Comparison of ENCODE assay signal across 17 cellular contexts in the genomic region with DNA sequence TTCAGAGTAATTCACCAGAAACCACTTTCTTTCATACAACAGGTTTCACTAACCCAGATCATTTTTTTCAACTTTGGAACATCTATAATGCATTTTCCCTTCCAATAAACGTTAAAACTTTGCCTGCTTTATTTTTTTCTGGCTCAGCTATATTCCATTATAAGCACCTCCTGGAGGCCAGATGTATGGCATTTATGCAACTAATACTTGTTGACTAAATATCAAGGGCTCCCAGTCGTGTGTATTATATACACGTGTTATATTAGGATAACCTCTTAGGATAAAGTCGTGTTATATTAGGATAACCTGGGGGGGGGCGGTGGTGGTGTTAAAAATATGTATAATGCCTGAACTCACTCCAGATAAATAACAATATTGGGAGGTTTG. TPM values are rescaled to one million over a fixed set of nuclear protein-coding genes. Genes with fewer than 3 reads are reported as not detected.
DNase-seq lines count a peak whose midpoint lies in the region; ATAC-seq, FAIRE-seq and TF ChIP-seq lines count a peak whose summit lies in the region.
"Had no signal": no experiment of that assay in that cellular context is flagged by ENCODE, and none has a peak within 500 bp of the region (broad histone marks: within the 10 kb centered on the region; RNA-seq: fewer than 3 reads in every experiment).

No MANE protein-coding gene starts in this region.

- intact Hi-C loops in MCF 10A (cut with micrococcal nuclease): loop anchor here (1.0 to 5.0 kb wide), 7 partner anchors 279 to 1635 kb away; no protein-coding TSS in a partner anchor
- intact Hi-C loops in breast epithelium (cut with DNase I; ENCODE audit: low total_unique reads): no loop called here
- intact Hi-C loops in sigmoid colon (cut with DNase I): loop anchor here (5.0 kb wide), 1 partner anchor 1624 kb away; no protein-coding TSS in a partner anchor

- WGBS in sigmoid colon, 2 donors: 54 to 65% methylated on average over 5 of the region's 5 CpGs

- DNase-seq in MCF 10A (ENCODE audit: unreplicated experiment) (no peak), breast epithelium (ENCODE audit: low spot score in 2 of 2) (no peak), astrocyte (ENCODE audit: low read depth) (no peak), keratinocyte (ENCODE audit: low read depth, low spot score) (no peak), hippocampal formation (lab: John Stamatoyannopoulos, UW) (no peak), sigmoid colon (no peak), activated gamma-delta T cell treated with Interleukin-2 at 50 U/mL for 16 hours (no peak)

- TF ChIP-seq POLR2A in breast epithelium (IDR thresholded peaks at IDR 0.05) (no peak), sigmoid colon (IDR thresholded peaks at IDR 0.05) (no peak)

- H3K4me3 ChIP-seq in breast epithelium (peak overlapping the region in 1 of 3 donors; percentile 40), astrocyte (ENCODE audit: insufficient read depth, low read depth, low read length) (no peak overlapping the region), keratinocyte (ENCODE audit: control insufficient read depth in 2 of 3, extremely low read depth in 1 of 3, insufficient read depth in 2 of 3, low read depth in 1 of 3, low read length in 3 of 3) (no peak overlapping the region), sigmoid colon (peak overlapping the region in 1 of 4 donors; percentile 11)
- H3K4me3 ChIP-seq: SJSA1, suprapubic skin had no signal

- H3K4me1 Mint-ChIP-seq in MCF 10A (ENCODE audit: insufficient read depth, unreplicated experiment) (peaks cover 16% of the 10 kb centered on the region), astrocyte (ENCODE audit: low read depth, unreplicated experiment) (no peaks in the 10 kb centered on the region)

- H3K4me3 Mint-ChIP-seq in MCF 10A (ENCODE audit: unreplicated experiment): peak overlapping the region; percentile 52
- no peak overlapping the region for H3K4me3 Mint-ChIP-seq in astrocyte (ENCODE audit: unreplicated experiment)

- H3K27me3 Mint-ChIP-seq in MCF 10A (ENCODE audit: insufficient read depth, unreplicated experiment) (no peaks in the 10 kb centered on the region), astrocyte (ENCODE audit: low read depth, unreplicated experiment) (peaks cover 16% of the 10 kb centered on the region)

- H3K27ac ChIP-seq in breast epithelium: no peak overlapping the region
- H3K27ac ChIP-seq in astrocyte (ENCODE audit: low read depth, low read length): no peak overlapping the region
- H3K27ac ChIP-seq in keratinocyte (ENCODE audit: control insufficient read depth, insufficient read depth, low read length): peak overlapping the region; percentile 86
- H3K27ac ChIP-seq in sigmoid colon: no peak overlapping the region
- H3K27ac ChIP-seq: C4-2B, esophagus muscularis mucosa, Peyer's patch, SJSA1, suprapubic skin, VCaP had no signal

- BruUV-seq in MCF 10A (replicated peaks; lab: Mats Ljungman, UMichigan): no TSS peak

- H3K4me1 ChIP-seq in breast epithelium (no peaks in the 10 kb centered on the region), astrocyte (ENCODE audit: insufficient read depth, low read length) (peaks cover 4% of the 10 kb centered on the region), keratinocyte (ENCODE audit: control insufficient read depth, extremely low read depth, insufficient read depth, low read length) (peaks cover 22% of the 10 kb centered on the region), sigmoid colon (peaks cover 0 to 3% (median 3%) of the 10 kb centered on the region in 4 donors)
- H3K4me1 ChIP-seq: Peyer's patch, SJSA1 had no signal

- FAIRE-seq in astrocyte (lab: Jason Lieb, UNC): no peak
- FAIRE-seq in keratinocyte (lab: Jason Lieb, UNC): no peak

- TF ChIP-seq CTCF in MCF 10A (IDR thresholded peaks at IDR 0.05; ENCODE audit: unreplicated experiment) (no peak), breast epithelium (IDR thresholded peaks at IDR 0.05) (no peak), astrocyte (IDR thresholded peaks at IDR 0.05; ENCODE audit: insufficient read depth, low read depth, low read length) (no peak), keratinocyte (optimal IDR thresholded peaks at IDR 0.05 in 1 of 3, IDR thresholded peaks at IDR 0.05 in 1 of 3, conservative IDR thresholded peaks at IDR 0.05 in 1 of 3; ENCODE audit: extremely low read depth in 1 of 3, insufficient read depth in 2 of 3, low read length in 3 of 3) (no peak), sigmoid colon (IDR thresholded peaks at IDR 0.05) (no peak)

- H3K36me3 ChIP-seq in breast epithelium (no peaks in the 10 kb centered on the region), astrocyte (ENCODE audit: insufficient read depth, low read length) (no peaks in the 10 kb centered on the region), keratinocyte (ENCODE audit: control insufficient read depth in 2 of 2, extremely low read depth in 1 of 2, insufficient read depth in 2 of 2, low read length in 2 of 2) (no peaks in the 10 kb centered on the region), sigmoid colon (no peaks in the 10 kb centered on the region)
- H3K36me3 ChIP-seq: esophagus muscularis mucosa, Peyer's patch, SJSA1, suprapubic skin had no signal

- H3K9ac ChIP-seq in astrocyte (ENCODE audit: low read length): no peak overlapping the region
- peak overlapping the region; percentile 39 for H3K9ac ChIP-seq in keratinocyte (ENCODE audit: control insufficient read depth, extremely low read depth, insufficient read depth, low read length)

- peak overlapping the region; percentile 76 for H3K4me2 ChIP-seq in astrocyte (ENCODE audit: low read length)
- H3K4me2 ChIP-seq in keratinocyte (ENCODE audit: control insufficient read depth, extremely low read depth, insufficient read depth, low read depth, low read length): peak overlapping the region; percentile 71

- H3K27ac Mint-ChIP-seq in MCF 10A (ENCODE audit: low read depth, unreplicated experiment) (peak overlapping the region; percentile 76), astrocyte (ENCODE audit: unreplicated experiment) (no peak overlapping the region)

- no peak for TF ChIP-seq EP300 in sigmoid colon (IDR thresholded peaks at IDR 0.05)

- H3K79me2 ChIP-seq in astrocyte (ENCODE audit: insufficient read depth, low read length): no peaks in the 10 kb centered on the region
- no peaks in the 10 kb centered on the region for H3K79me2 ChIP-seq in keratinocyte (ENCODE audit: control insufficient read depth, insufficient read depth, low read length)

- H2AFZ ChIP-seq in astrocyte (ENCODE audit: low read depth, low read length): no peak overlapping the region
- H2AFZ ChIP-seq in keratinocyte (ENCODE audit: control insufficient read depth, low read length): no peak overlapping the region

- H3K9me3 ChIP-seq in breast epithelium (no peaks in the 10 kb centered on the region), astrocyte (ENCODE audit: insufficient read depth, low read depth, low read length) (no peaks in the 10 kb centered on the region), keratinocyte (ENCODE audit: control insufficient read depth, low read depth, low read length) (no peaks in the 10 kb centered on the region), sigmoid colon (no peaks in the 10 kb centered on the region)
- H3K9me3 ChIP-seq: esophagus muscularis mucosa, Peyer's patch, SJSA1, suprapubic skin had no signal

- H3K9me1 ChIP-seq in keratinocyte (ENCODE audit: control insufficient read depth, extremely low read depth, insufficient read depth, low read length): no peaks in the 10 kb centered on the region

- dilution Hi-C loops in keratinocyte (cut with MboI; ENCODE audit: extremely low pct_ligation_motif_present, low sequenced_read_pairs): no loop called here

- CTCF ChIA-PET in MCF 10A (lab: Yijun Ruan, JAX): interaction anchor here (0.5 to 5.3 kb wide), 33 partner anchors 10 to 1804 kb away, joined by 3 to 47 read pairs (median 4); no protein-coding TSS in a partner anchor

- H3K27me3 ChIP-seq in breast epithelium: no peaks in the 10 kb centered on the region
- peaks cover 26% of the 10 kb centered on the region for H3K27me3 ChIP-seq in astrocyte (ENCODE audit: insufficient read depth, low read length)
- no peaks in the 10 kb centered on the region for H3K27me3 ChIP-seq in keratinocyte (ENCODE audit: control insufficient read depth, extremely low read depth, insufficient read depth, low read length)
- H3K27me3 ChIP-seq in sigmoid colon: peaks cover 0 to 10% (median 0%) of the 10 kb centered on the region in 3 donors
- H3K27me3 ChIP-seq: Peyer's patch, SJSA1 had no signal

- H4K20me1 ChIP-seq in astrocyte (ENCODE audit: insufficient read depth, low read length) (no peaks in the 10 kb centered on the region), keratinocyte (ENCODE audit: control insufficient read depth, extremely low read depth, insufficient read depth, low read length) (no peaks in the 10 kb centered on the region)

- no peaks in the 10 kb centered on the region for H3K9me3 Mint-ChIP-seq in MCF 10A (ENCODE audit: unreplicated experiment)
- no peaks in the 10 kb centered on the region for H3K9me3 Mint-ChIP-seq in astrocyte (ENCODE audit: unreplicated experiment)

- no peak for ATAC-seq in GM18873 (IDR thresholded peaks at IDR 0.05; ENCODE audit: low FRiP score, unreplicated experiment)

- H3K36me3 Mint-ChIP-seq in MCF 10A (ENCODE audit: insufficient read depth, unreplicated experiment) (no peaks in the 10 kb centered on the region), astrocyte (ENCODE audit: low read depth, unreplicated experiment) (no peaks in the 10 kb centered on the region)

- POLR2A ChIA-PET in MCF 10A (lab: Yijun Ruan, JAX): interaction anchor here (0.5 to 2.1 kb wide), 10 partner anchors 259 to 1634 kb away, joined by 3 to 14 read pairs (median 3); no protein-coding TSS in a partner anchor

RNA-seq across cellular contexts. Expression of gene OPN5, which starts 6.7 kb away (rescaled TPM):
- not detected in 2 replicates for total RNA-seq in MCF 10A (2022)
- not detected for total RNA-seq in breast epithelium
- total RNA-seq in astrocyte: not detected in 2 replicates
- polyA plus RNA-seq in keratinocyte: 0.04 TPM in 1 of 3 replicates, not detected in the others
- not detected for polyA plus RNA-seq in keratinocyte (2011; ENCODE audit: low read depth)
- not detected in 2 replicates for polyA plus RNA-seq in keratinocyte (2011; cell fraction: cytosol; rRNA removed)
- not detected in 2 replicates for polyA plus RNA-seq in keratinocyte (2011; cell fraction: nucleus; rRNA removed)
- not detected in 2 replicates for polyA plus RNA-seq in keratinocyte (2012; ENCODE audit: low replicate concordance)
- polyA minus RNA-seq in keratinocyte: 0.76 TPM in 1 of 3 replicates, not detected in the others
- not detected for polyA minus RNA-seq in keratinocyte (2011; cell fraction: cytosol; rRNA and poly(A)+ RNA removed)
- polyA minus RNA-seq in keratinocyte (2011; cell fraction: nucleus; rRNA and poly(A)+ RNA removed): not detected in 2 replicates
- not detected for total RNA-seq in sigmoid colon
- not detected for polyA plus RNA-seq in sigmoid colon
- total RNA-seq: esophagus muscularis mucosa, glomerular endothelial cell, left lobe of liver, Peyer's patch, SJSA1, suprapubic skin had no signal
- polyA plus RNA-seq: AG04450 had no signal
